ENCODE assay signal across 30 cellular contexts in the genomic region with DNA sequence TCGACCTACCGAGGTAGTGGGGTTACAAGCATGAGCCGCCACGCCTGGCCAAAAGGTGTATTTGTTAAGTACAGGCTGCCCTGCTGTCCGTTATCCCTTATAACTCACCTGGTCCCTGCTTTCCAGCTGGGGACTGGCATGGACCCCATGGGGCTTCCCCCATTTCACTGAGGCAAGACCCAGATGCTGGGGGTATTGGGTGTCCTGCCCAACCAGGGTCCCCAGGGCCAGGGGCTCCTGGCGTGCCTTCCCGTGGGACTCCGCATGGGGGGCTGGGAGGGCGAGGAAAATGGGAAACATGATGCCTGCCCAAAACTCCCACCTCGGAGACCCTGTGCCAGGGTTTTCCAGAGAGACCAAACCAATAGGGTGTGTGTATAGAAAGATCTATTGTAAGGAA.
"Had no signal": no experiment of that assay in that cellular context is flagged by ENCODE, and none has a peak within 500 bp of the region (broad histone marks: within the 10 kb centered on the region; RNA-seq: fewer than 3 reads in every experiment).

No MANE protein-coding gene starts in this region.

- H3K9me3 Mint-ChIP-seq: activated CD4-positive, alpha-beta memory T cell treated with anti-CD3 and anti-CD28 coated beads, Interleukin-2, amount 10 ng/mL, durations not matched to agents 7 days and 5 days; activated CD4-positive, alpha-beta T cell treated with anti-CD3 and anti-CD28 coated beads, Interleukin-2, amount 10 ng/mL, durations not matched to agents 24 days and 14 days; activated naive CD4-positive, alpha-beta T cell treated with anti-CD3 and anti-CD28 coated beads, Interleukin-2, amount 10 ng/mL, durations not matched to agents 7 days and 5 days; activated naive CD8-positive, alpha-beta T cell treated with anti-CD3 and anti-CD28 coated beads, Interleukin-2, amount 10 ng/mL, durations not matched to agents 7 days and 5 days; activated T-cell treated with anti-CD3 and anti-CD28 coated beads, Interleukin-2, amount 50 U/mL, for 24 hours; dendritic cell treated with granulocyte-macrophage colony-stimulating factor and Interleukin-4, amounts not matched to agents 40 ng/mL and 50 ng/mL, for 4 days; endodermal cell; memory B cell; naive thymus-derived CD8-positive, alpha-beta T cell; neural crest cell; stimulated activated effector memory CD8-positive, alpha-beta T cell treated with anti-CD3 and anti-CD28 coated beads, Interleukin-12 subunit alpha, Interleukin-12 subunit beta, amount 100 ng/mL, for 72 hours; stimulated activated naive CD8-positive, alpha-beta T cell treated with anti-CD3 and anti-CD28 coated beads, Interleukin-15, Interleukin-2, amounts not matched to agents 100 ng/mL and 50 ng/mL, for 24 hours had no signal

- ATAC-seq: activated CD4-positive, CD25-positive, alpha-beta regulatory T cell treated with anti-CD3 and anti-CD28 coated beads, Interleukin-2, amount 50 U/mL, for 24 hours; esophagus mucosa; foreskin keratinocyte; heart left ventricle; naive thymus-derived CD8-positive, alpha-beta T cell; sciatic nerve; stimulated activated effector memory CD8-positive, alpha-beta T cell treated with anti-CD3 and anti-CD28 coated beads, Interleukin-12 subunit alpha, Interleukin-12 subunit beta, amount 100 ng/mL, for 72 hours; T-helper 17 cell had no signal

- H3K27ac Mint-ChIP-seq: activated CD4-positive, alpha-beta memory T cell treated with anti-CD3 and anti-CD28 coated beads, Interleukin-2, amount 10 ng/mL, durations not matched to agents 7 days and 5 days; activated CD4-positive, alpha-beta T cell treated with anti-CD3 and anti-CD28 coated beads, Interleukin-2, amount 10 ng/mL, durations not matched to agents 24 days and 14 days; activated naive CD4-positive, alpha-beta T cell treated with anti-CD3 and anti-CD28 coated beads, Interleukin-2, amount 10 ng/mL, durations not matched to agents 7 days and 5 days; activated naive CD8-positive, alpha-beta T cell treated with anti-CD3 and anti-CD28 coated beads, Interleukin-2, amount 10 ng/mL, durations not matched to agents 7 days and 5 days; activated T-cell treated with anti-CD3 and anti-CD28 coated beads, Interleukin-2, amount 50 U/mL, for 24 hours; memory B cell; stimulated activated effector memory CD8-positive, alpha-beta T cell treated with anti-CD3 and anti-CD28 coated beads, Interleukin-12 subunit alpha, Interleukin-12 subunit beta, amount 100 ng/mL, for 72 hours; stimulated activated naive CD8-positive, alpha-beta T cell treated with anti-CD3 and anti-CD28 coated beads, Interleukin-15, Interleukin-2, amounts not matched to agents 100 ng/mL and 50 ng/mL, for 24 hours; T-helper 17 cell had no signal

- H3K4me1 ChIP-seq: uterus had no signal

- H3K27me3 ChIP-seq: brain microvascular endothelial cell, foreskin keratinocyte, heart left ventricle, uterus had no signal

- H3K4me3 ChIP-seq: heart left ventricle, skin epidermis, thoracic aorta, uterus had no signal

- H3K36me3 ChIP-seq: brain microvascular endothelial cell, heart left ventricle, thoracic aorta, uterus, WERI-Rb-1 had no signal

- DNase-seq: activated CD4-positive, alpha-beta memory T cell treated with anti-CD3 and anti-CD28 coated beads, Interleukin-2, amount 10 ng/mL, durations not matched to agents 7 days and 5 days; activated CD4-positive, alpha-beta T cell treated with anti-CD3 and anti-CD28 coated beads, Interleukin-2, amount 10 ng/mL, durations not matched to agents 24 days and 14 days; activated CD8-positive, alpha-beta memory T cell treated with anti-CD3 and anti-CD28 coated beads, Interleukin-2, amount 50 U/mL, for 48 hours; activated gamma-delta T cell; activated naive CD4-positive, alpha-beta T cell treated with anti-CD3 and anti-CD28 coated beads, Interleukin-2, amount 10 ng/mL, durations not matched to agents 7 days and 5 days; activated naive CD8-positive, alpha-beta T cell treated with anti-CD3 and anti-CD28 coated beads, Interleukin-2, amount 10 ng/mL, durations not matched to agents 7 days and 5 days; activated T-cell treated with anti-CD3 and anti-CD28 coated beads, Interleukin-2, amount 50 U/mL, for 24 hours; brain microvascular endothelial cell; endodermal cell; foreskin keratinocyte; kidney glomerular epithelial cell; midbrain; stimulated activated CD4-positive, alpha-beta T cell treated with anti-CD3 and anti-CD28 coated beads, Interleukin-4, amount 100 ng/mL, for 24 hours; T-helper 17 cell; T1000; trophoblast cell; uterus; WERI-Rb-1 had no signal

- H3K9me3 ChIP-seq: heart left ventricle, thoracic aorta, uterus had no signal

- H3K36me3 Mint-ChIP-seq: activated naive CD4-positive, alpha-beta T cell treated with anti-CD3 and anti-CD28 coated beads, Interleukin-2, amount 10 ng/mL, durations not matched to agents 7 days and 5 days; activated naive CD8-positive, alpha-beta T cell treated with anti-CD3 and anti-CD28 coated beads, Interleukin-2, amount 10 ng/mL, durations not matched to agents 7 days and 5 days; memory B cell; naive thymus-derived CD8-positive, alpha-beta T cell had no signal

- H3K4me3 Mint-ChIP-seq: activated CD4-positive, alpha-beta memory T cell treated with anti-CD3 and anti-CD28 coated beads, Interleukin-2, amount 10 ng/mL, durations not matched to agents 7 days and 5 days; activated CD4-positive, alpha-beta T cell treated with anti-CD3 and anti-CD28 coated beads, Interleukin-2, amount 10 ng/mL, durations not matched to agents 24 days and 14 days; activated naive CD4-positive, alpha-beta T cell treated with anti-CD3 and anti-CD28 coated beads, Interleukin-2, amount 10 ng/mL, durations not matched to agents 7 days and 5 days; activated naive CD8-positive, alpha-beta T cell treated with anti-CD3 and anti-CD28 coated beads, Interleukin-2, amount 10 ng/mL, durations not matched to agents 7 days and 5 days; activated T-cell treated with anti-CD3 and anti-CD28 coated beads, Interleukin-2, amount 50 U/mL, for 24 hours; dendritic cell treated with granulocyte-macrophage colony-stimulating factor and Interleukin-4, amounts not matched to agents 40 ng/mL and 50 ng/mL, for 4 days; endodermal cell; memory B cell; stimulated activated effector memory CD8-positive, alpha-beta T cell treated with anti-CD3 and anti-CD28 coated beads, Interleukin-12 subunit alpha, Interleukin-12 subunit beta, amount 100 ng/mL, for 72 hours; stimulated activated naive CD8-positive, alpha-beta T cell treated with anti-CD3 and anti-CD28 coated beads, Interleukin-15, Interleukin-2, amounts not matched to agents 100 ng/mL and 50 ng/mL, for 24 hours; T-helper 17 cell had no signal

- H3K27me3 Mint-ChIP-seq: activated CD4-positive, alpha-beta memory T cell treated with anti-CD3 and anti-CD28 coated beads, Interleukin-2, amount 10 ng/mL, durations not matched to agents 7 days and 5 days; activated CD4-positive, alpha-beta T cell treated with anti-CD3 and anti-CD28 coated beads, Interleukin-2, amount 10 ng/mL, durations not matched to agents 24 days and 14 days; activated naive CD8-positive, alpha-beta T cell treated with anti-CD3 and anti-CD28 coated beads, Interleukin-2, amount 10 ng/mL, durations not matched to agents 7 days and 5 days; activated T-cell treated with anti-CD3 and anti-CD28 coated beads, Interleukin-2, amount 50 U/mL, for 24 hours; memory B cell; naive thymus-derived CD8-positive, alpha-beta T cell; stimulated activated naive CD8-positive, alpha-beta T cell treated with anti-CD3 and anti-CD28 coated beads, Interleukin-15, Interleukin-2, amounts not matched to agents 100 ng/mL and 50 ng/mL, for 24 hours; T-helper 17 cell had no signal

- H3K27ac ChIP-seq: brain microvascular endothelial cell, foreskin keratinocyte, heart left ventricle, skin epidermis, thoracic aorta, uterus, WERI-Rb-1 had no signal
